8 cellular contexts compared by ENCODE assay signal in genomic region chr2:231162036-231162345, GRCh38. TPM values are rescaled to one million over a fixed set of nuclear protein-coding genes. Genes with fewer than 3 reads are reported as not detected.
DNase-seq lines count a peak whose midpoint lies in the region; ATAC-seq, FAIRE-seq and TF ChIP-seq lines count a peak whose summit lies in the region.
"Had no signal": no experiment of that assay in that cellular context is flagged by ENCODE, and none has a peak within 500 bp of the region (broad histone marks: within the 10 kb centered on the region; RNA-seq: fewer than 3 reads in every experiment).

No MANE protein-coding gene starts in this region.

- H3K9ac ChIP-seq in kidney (ENCODE audit: low read length in 2 of 2): no peak overlapping the region

- ATAC-seq in HG03108 (IDR thresholded peaks at IDR 0.05; ENCODE audit: unreplicated experiment) (no peak), GM18867 (IDR thresholded peaks at IDR 0.05; ENCODE audit: unreplicated experiment) (no peak)

- peak; percentile 97 for DNase-seq in HT1080 (ENCODE audit: low read depth)
- DNase-seq in amniotic epithelial cell (ENCODE audit: low read depth): peak; percentile 99
- DNase-seq in kidney: no peak
- peak; percentile 98 for DNase-seq in stromal cell of bone marrow (ENCODE audit: low read depth)
- DNase-seq in activated gamma-delta T cell (lab: John Stamatoyannopoulos, UW): no peak
- DNase-seq: NCI-H1417 treated with DMSO at 0.1 percent for 48 hours had no signal

- TF ChIP-seq CTCF in kidney (IDR thresholded peaks at IDR 0.05; ENCODE audit: borderline replicate concordance, extremely low read depth, insufficient read depth): no peak

- H3K27ac ChIP-seq in kidney (ENCODE audit: low read depth in 2 of 2, low read length in 2 of 2): no peak overlapping the region

- H3K4me1 ChIP-seq in kidney (ENCODE audit: control insufficient read depth in 1 of 2, insufficient read depth in 1 of 2, low read depth in 1 of 2, low read length in 2 of 2): peaks cover 0 to 2% of the 10 kb centered on the region in 2 donors

- intact Hi-C loops in kidney (cut with DNase I): no loop called here

- peaks cover 11 to 13% of the 10 kb centered on the region in 2 donors for H3K36me3 ChIP-seq in kidney (ENCODE audit: control insufficient read depth in 1 of 2, insufficient read depth in 2 of 2, low read length in 2 of 2)

- no peak overlapping the region for H3K4me3 ChIP-seq in kidney (ENCODE audit: low read length in 2 of 2)

- FAIRE-seq in kidney (lab: Jason Lieb, UNC): peak; percentile 61

- H3K9me3 ChIP-seq in kidney (ENCODE audit: control insufficient read depth in 1 of 2, low read length in 2 of 2): no peaks in the 10 kb centered on the region

RNA-seq across cellular contexts. Expression of gene ARMC9, which starts 36.4 kb away (rescaled TPM):
- total RNA-seq in HT1080 (2014; rRNA removed; shearing (Covaris generic)): 11.0 and 13.0 TPM in 2 replicates
- polyA plus RNA-seq in HT1080 (2015; cell fraction: cytosol; rRNA removed): 11.4 and 11.5 TPM in 2 replicates
- polyA plus RNA-seq in HT1080 (2015; cell fraction: nucleus; rRNA removed): 20.5 and 22.5 TPM in 2 replicates
- 18.2 TPM for total RNA-seq in kidney
- polyA plus RNA-seq in kidney (ENCODE audit: insufficient read depth, low read depth, low replicate concordance): 7.3 TPM

RNA-seq across cellular contexts. Expression of gene HTR2B, which starts 37.1 kb away (rescaled TPM):
- total RNA-seq in HT1080 (2014; rRNA removed; shearing (Covaris generic)): not detected in 2 replicates
- polyA plus RNA-seq in HT1080 (2015; cell fraction: cytosol; rRNA removed): not detected in 2 replicates
- polyA plus RNA-seq in HT1080 (2015; cell fraction: nucleus; rRNA removed): not detected in 2 replicates
- 3.0 TPM for total RNA-seq in kidney
- polyA plus RNA-seq in kidney (ENCODE audit: insufficient read depth, low read depth, low replicate concordance): 2.0 TPM

Comparison
In these comparisons a context has a peak if more than half of its experiments do, and no peak if none do; other contexts are left out.
1. DNase-seq: peak in HT1080 (single experiment), amniotic epithelial cell (single experiment) and stromal cell of bone marrow (single experiment); none in kidney (single experiment) and activated gamma-delta T cell (single experiment).